ENCODE assay signal across 9 cellular contexts in the genomic region with DNA sequence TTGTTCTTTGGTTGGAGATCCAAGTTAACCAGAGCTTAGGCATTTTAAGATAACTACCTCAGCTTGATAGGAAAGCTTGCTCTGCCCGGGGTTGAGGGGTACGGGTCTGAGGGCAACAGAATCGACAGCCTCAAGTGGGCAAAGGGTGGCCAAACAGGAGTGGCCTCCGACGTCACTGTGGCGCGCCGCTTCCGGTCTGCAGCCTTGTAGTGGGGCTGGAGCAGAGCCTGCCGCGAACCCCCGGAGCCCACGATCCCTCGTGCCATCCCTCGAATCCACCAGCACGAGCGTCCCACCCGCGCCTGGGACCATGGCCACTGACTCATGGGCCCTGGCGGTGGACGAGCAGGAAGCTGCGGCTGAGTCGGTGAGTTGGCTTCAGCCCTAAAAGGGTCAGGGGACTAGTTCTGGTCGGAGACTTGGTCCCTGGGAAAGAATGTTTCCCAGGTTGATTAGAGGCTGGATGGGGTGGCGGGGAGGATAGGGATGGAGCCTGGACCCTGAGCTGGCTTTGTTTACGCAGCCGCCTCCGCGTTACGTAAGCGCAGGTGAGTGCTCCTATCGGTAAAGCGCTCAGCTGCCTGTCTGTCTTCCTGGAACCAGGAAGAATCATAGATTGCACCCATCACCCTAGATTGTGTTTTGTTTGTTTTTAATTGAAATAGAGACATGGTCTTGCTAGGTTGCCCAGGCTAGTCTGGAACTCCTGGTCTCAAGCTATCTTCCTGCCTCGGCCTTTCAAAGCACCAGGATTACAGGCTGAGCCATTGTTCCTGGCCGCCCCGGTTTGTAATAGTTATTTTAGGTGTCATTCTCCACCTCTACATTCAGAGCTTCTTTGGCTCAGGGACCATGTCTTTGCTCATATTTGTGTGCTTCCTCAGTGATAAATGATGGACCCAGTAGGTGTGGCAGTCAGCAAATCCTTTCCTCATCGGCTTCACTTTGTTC. TPM values are rescaled to one million over a fixed set of nuclear protein-coding genes. Genes with fewer than 3 reads are reported as not detected.
A peak's percentile ranks its signal among the peaks of the same experiment; 100 is the strongest.
DNase-seq lines count a peak whose midpoint lies in the region; ATAC-seq, FAIRE-seq and TF ChIP-seq lines count a peak whose summit lies in the region.
"Had no signal": no experiment of that assay in that cellular context is flagged by ENCODE, and none has a peak within 500 bp of the region (broad histone marks: within the 10 kb centered on the region; RNA-seq: fewer than 3 reads in every experiment).

A gene (plus strand): TSS at position 199 of the 951 bp plus-strand sequence. CDS start 112 bp downstream, at position 311.

- peak in 14 of 56 donors; percentile 2 to 25 (median 16) for TF ChIP-seq CTCF in dorsolateral prefrontal cortex (IDR thresholded peaks at IDR 0.05 in 54 of 56, conservative IDR thresholded peaks at IDR 0.05 in 2 of 56; ENCODE audit: low read depth in 1 of 56, partially characterized antibody in 56 of 56)
- TF ChIP-seq CTCF in HepG2 (CRISPR knock-in tag; IDR thresholded peaks at IDR 0.05), result peak; percentile 16; the same call in 1 of the 2 replicates

- no peak; the same call in none of the 2 replicates for TF ChIP-seq RAD21 in HepG2 (CRISPR knock-in tag; IDR thresholded peaks at IDR 0.05)

- H2AFZ ChIP-seq in HepG2 (ENCODE audit: low read length), result peak within 1 kb of the TSS; percentile 29

- peaks cover 52% of the 10 kb centered on the region for H3K79me2 ChIP-seq in HepG2 (ENCODE audit: insufficient read depth, low read length)

- FAIRE-seq in HepG2 (lab: Jason Lieb, UNC), result peak; percentile 76
- FAIRE-seq: G401.6 had no signal

- WGBS in HepG2 (ENCODE audit: low lambda C conversion rate), result under 1% methylated on average over 25 of the region's 37 CpGs

- peaks cover 8% of the 10 kb centered on the region for H3K9me3 ChIP-seq in HepG2 (ENCODE audit: low read length)

- CTCF ChIA-PET in HepG2 (lab: Yijun Ruan, JAX; ENCODE audit: low intra/inter-chr PET ratio, low total read pairs), result no interaction called here

- ATAC-seq in HG03175 (IDR thresholded peaks at IDR 0.05; ENCODE audit: unreplicated experiment), result peak; percentile 92
- ATAC-seq in HepG2, result peak; percentile 92

- intact Hi-C loops in dorsolateral prefrontal cortex (cut with DNase I), result loop anchor here in 1 of 2 donors (2.0 to 10.0 kb wide), 2 partner anchors 48 to 136 kb away; a partner anchor contains a TSS
- intact Hi-C loops in HepG2 (cut with micrococcal nuclease; ENCODE audit: unreplicated experiment), result loop anchor here (2.0 kb wide), 1 partner anchor 48 kb away; a partner anchor contains a TSS

- H3K36me3 ChIP-seq in HepG2 (replicated peaks in 1 of 2; ENCODE audit: control insufficient read depth in 1 of 2, insufficient read depth in 2 of 2, low read length in 2 of 2), result peaks cover 1 to 6% of the 10 kb centered on the region in 2 experiments; a peak in 3 of 5 replicates

- peak; percentile 87 to 98 for TF ChIP-seq POLR2A in HepG2 (IDR thresholded peaks at IDR 0.05; ENCODE audit: insufficient read depth in 1 of 2, low read depth in 2 of 2, low read length in 2 of 2)

- in situ Hi-C loops in HepG2 (cut with HindIII; ENCODE audit: extremely low pct_ligation_motif_present, low pct_unique_long_range_greater_than_20kb), result no loop called here

- H3K4me3 ChIP-seq in dorsolateral prefrontal cortex, result peak within 1 kb of the TSS; percentile 65 to 99 (median 85)
- H3K4me3 ChIP-seq in HepG2 (replicated peaks in 1 of 3; ENCODE audit: insufficient read depth in 1 of 3, low read depth in 2 of 3, low read length in 3 of 3), result peak within 1 kb of the TSS; percentile 75 to 91 (median 75)

- H3K27ac ChIP-seq in dorsolateral prefrontal cortex (peak within 1 kb of the TSS; percentile 64 to 99 (median 92)), HepG2 (ENCODE audit: extremely low read length, insufficient read depth, low read length) (peak within 1 kb of the TSS; percentile 95)

- DNase-seq in NK-92 treated with Interleukin-12 subunit alpha and Interleukin-12 subunit beta, amount 100 ng/mL, for 24 hours (lab: John Stamatoyannopoulos, UW), result peak; percentile 53
- DNase-seq in NK-92 (lab: John Stamatoyannopoulos, UW; ENCODE audit: unreplicated experiment), result no peak
- DNase-seq in NCI-H510A (lab: John Stamatoyannopoulos, UW), result peak; percentile 63
- peak; percentile 37 to 39 for DNase-seq in activated CD4-positive, alpha-beta T cell treated with anti-CD3 and anti-CD28 coated beads, Interleukin-2, amount 50 U/mL, for 4 hours
- DNase-seq in dorsolateral prefrontal cortex, result peak; percentile 76 to 89 (median 85)
- DNase-seq in HepG2 (ENCODE audit: low spot score), result peak; percentile 90
- peak; percentile 55 for DNase-seq in stimulated activated CD4-positive, alpha-beta T cell treated with anti-CD3 and anti-CD28 coated beads, Interleukin-2, amount 100 ng/mL, for 48 hours

- peak within 1 kb of the TSS; percentile 84 for H3K4me2 ChIP-seq in HepG2 (ENCODE audit: low read depth, low read length)

- peaks cover 52% of the 10 kb centered on the region for H3K4me1 ChIP-seq in HepG2 (ENCODE audit: insufficient read depth, low read length)

- BruUV-seq in HepG2 (replicated peaks; lab: Mats Ljungman, UMichigan), result TSS peak; percentile 100

- POLR2A ChIA-PET in HepG2 (lab: Yijun Ruan, JAX), result interaction anchor here (0.7 to 6.2 kb wide), 20 partner anchors 8 to 225 kb away, joined by 3 to 160 read pairs (median 4); a partner anchor contains a TSS

- no peaks in the 10 kb centered on the region for H4K20me1 ChIP-seq in HepG2 (ENCODE audit: insufficient read depth, low read length)

- TF ChIP-seq EP300 in HepG2 (IDR thresholded peaks at IDR 0.05; ENCODE audit: low read depth in 2 of 2, low read length in 2 of 2) (peak in 1 of 2 experiments; percentile 70; a peak in 3 of 4 replicates), HepG2 (CRISPR knock-in tag; IDR thresholded peaks at IDR 0.05; ENCODE audit: borderline replicate concordance) (peak; percentile 52)

- no peaks in the 10 kb centered on the region for H3K27me3 ChIP-seq in dorsolateral prefrontal cortex
- H3K27me3 ChIP-seq in HepG2 (ENCODE audit: control insufficient read depth in 1 of 2, insufficient read depth in 2 of 2, low read length in 2 of 2), result no peaks in the 10 kb centered on the region

- H3K9ac ChIP-seq in HepG2 (ENCODE audit: insufficient read depth, low read depth, low read length), result peak within 1 kb of the TSS; percentile 92

RNA-seq across cellular contexts. Expression of the gene that starts here (rescaled TPM):
- 10 to 100 TPM; 13.1 to 33.1 (median 20.6) TPM for total RNA-seq in dorsolateral prefrontal cortex
- total RNA-seq in HepG2 (2016; rRNA removed; fragmentation: Illumina TruSeq; extraction: Trizol), result 36.2 and 45.1 TPM in 2 replicates
- 12.8 and 12.9 TPM in 2 replicates for total RNA-seq in HepG2 (2016; cell fraction: cytosol; rRNA removed; fragmentation: Illumina TruSeq; extraction: Trizol; ENCODE audit: low read depth)
- total RNA-seq in HepG2 (2016; cell fraction: insoluble cytoplasmic fraction; rRNA removed; fragmentation: Illumina TruSeq; extraction: Trizol), result 39.6 and 45.1 TPM in 2 replicates
- total RNA-seq in HepG2 (2016; cell fraction: membrane; rRNA removed; fragmentation: Illumina TruSeq; extraction: Trizol), result 23.3 and 24.2 TPM in 2 replicates
- 19.1 and 19.2 TPM in 2 replicates for total RNA-seq in HepG2 (2016; cell fraction: nucleus; rRNA removed; fragmentation: Illumina TruSeq; extraction: Trizol)
- polyA plus RNA-seq in HepG2 (2011; rRNA removed), result 40.0 and 48.1 TPM in 2 replicates
- 32.7 and 34.5 TPM in 2 replicates for polyA plus RNA-seq in HepG2 (2011; cell fraction: cytosol; rRNA removed)
- 37.9 and 40.4 TPM in 2 replicates for polyA plus RNA-seq in HepG2 (2011; cell fraction: nucleus; rRNA removed)
- polyA plus RNA-seq in HepG2 (2012), result 44.8 and 46.5 TPM in 2 replicates
- polyA plus RNA-seq in HepG2 (2016; cell fraction: cytosol; fragmentation: Illumina TruSeq; extraction: Trizol; ENCODE audit: low read depth), result 19.4 and 20.0 TPM in 2 replicates
- polyA plus RNA-seq in HepG2 (2016; cell fraction: insoluble cytoplasmic fraction; fragmentation: Illumina TruSeq; extraction: Trizol; ENCODE audit: low read depth), result 52.7 and 69.9 TPM in 2 replicates
- 27.4 and 28.0 TPM in 2 replicates for polyA plus RNA-seq in HepG2 (2016; cell fraction: membrane; fragmentation: Illumina TruSeq; extraction: Trizol; ENCODE audit: low read depth)
- polyA plus RNA-seq in HepG2 (2016; cell fraction: nucleus; fragmentation: Illumina TruSeq; extraction: Trizol; ENCODE audit: insufficient read depth, low read depth), result 38.1 and 41.2 TPM in 2 replicates
- 14.4 and 19.9 TPM in 2 replicates for polyA minus RNA-seq in HepG2 (2011; rRNA and poly(A)+ RNA removed; ENCODE audit: low replicate concordance)
- polyA minus RNA-seq in HepG2 (2011; cell fraction: cytosol; rRNA and poly(A)+ RNA removed), result 9.7 and 21.2 TPM in 2 replicates
- polyA minus RNA-seq in HepG2 (2011; cell fraction: nucleus; rRNA and poly(A)+ RNA removed), result 19.9 and 21.8 TPM in 2 replicates
